ENCODE assay signal across 7 cellular contexts in the genomic region with DNA sequence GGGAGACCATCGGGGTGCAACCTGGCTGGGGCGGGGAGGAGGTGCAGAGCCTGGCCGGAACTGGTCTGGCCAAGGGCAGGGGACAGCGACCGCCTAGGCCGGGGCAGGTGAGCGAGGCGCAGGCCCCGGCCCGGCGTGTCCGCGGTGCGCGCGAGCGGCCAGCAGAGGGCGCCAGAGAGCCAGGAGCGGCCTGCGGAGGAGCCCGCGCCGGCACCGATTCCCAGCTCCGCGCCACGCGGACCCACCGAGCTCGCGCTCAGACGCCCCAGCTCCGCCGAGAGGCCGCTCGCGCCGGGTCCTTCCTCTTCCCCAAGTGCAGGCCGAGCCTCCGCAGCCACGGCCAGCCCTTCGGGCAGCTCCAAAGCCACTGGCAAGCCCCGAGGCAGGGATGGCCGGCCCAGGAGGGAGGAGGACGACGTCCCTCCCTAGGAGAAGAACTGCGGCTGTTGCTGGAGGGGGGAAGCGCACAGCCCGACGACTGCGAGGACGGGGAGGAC.
DNase-seq lines count a peak whose midpoint lies in the region; TF ChIP-seq lines count a peak whose summit lies in the region.
"Not testable (repeated sequence)": the region's sequence is repeated elsewhere in the genome, so short reads cannot be mapped to it uniquely, and the experiment has no call there.

No MANE protein-coding gene starts in this region.

- not testable (repeated sequence) for H3K9me3 ChIP-seq in adipocyte (ENCODE audit: control insufficient read depth, low read length); mesodermal cell (ENCODE audit: control insufficient read depth, low read length)

- not testable (repeated sequence) for H3K36me3 ChIP-seq in adipocyte (ENCODE audit: control insufficient read depth, insufficient read depth, low read length, severe bottlenecking); mesodermal cell (ENCODE audit: control insufficient read depth, insufficient read depth, low read length)

- TF ChIP-seq CTCF in GM12873 (IDR thresholded peaks at IDR 0.05; ENCODE audit: insufficient read depth, low read depth, low read length, missing control alignments) (peak; percentile 66), fibroblast of villous mesenchyme (IDR thresholded peaks at IDR 0.05; ENCODE audit: insufficient read depth, low read depth, low read length) (peak; percentile 52)

- not testable (repeated sequence) for H3K27me3 ChIP-seq in adipocyte (replicated peaks; ENCODE audit: control insufficient read depth, insufficient read depth, low read length)

- not testable (repeated sequence) for H3K4me3 ChIP-seq in adipocyte (ENCODE audit: low read length); fibroblast of villous mesenchyme (ENCODE audit: low read depth, low read length)
- H3K4me3 ChIP-seq in mesodermal cell (ENCODE audit: extremely low read depth, insufficient read depth, low read length, poor library complexity, severe bottlenecking), result peak overlapping the region; percentile 16

- not testable (repeated sequence) for H3K27ac ChIP-seq in mesodermal cell (ENCODE audit: low read depth, low read length, severe bottlenecking)

- not testable (repeated sequence) for H3K9ac ChIP-seq in adipocyte (ENCODE audit: low read length)

- H3K4me1 ChIP-seq in adipocyte (ENCODE audit: control insufficient read depth, insufficient read depth, low read length); mesodermal cell (ENCODE audit: control insufficient read depth, insufficient read depth, low read length, poor library complexity, severe bottlenecking): not testable (repeated sequence)

- WGBS in mesodermal cell (ENCODE audit: insufficient coverage in 2 of 2), 2 experiments, result 2 to 13% methylated on average over 26 to 38 of the region's 52 CpGs

- DNase-seq in NCI-H2029 (lab: John Stamatoyannopoulos, UW) (peak; percentile 11), adipocyte (ENCODE audit: low read depth) (peak; percentile 66), fibroblast of villous mesenchyme (ENCODE audit: low read depth) (peak; percentile 11)
- peak in 3 of 4 experiments; percentile 5 to 14 (median 7) for DNase-seq in activated CD4-positive, CD25-positive, alpha-beta regulatory T cell (lab: John Stamatoyannopoulos, UW)
- peak; percentile 3 to 38 for DNase-seq in stimulated activated CD4-positive, alpha-beta T cell treated with anti-CD3 and anti-CD28 coated beads, Interleukin-1b, Interleukin-23, amount 100 ng/mL, for 1 hour (ENCODE audit: low read depth in 2 of 2)

Comparison
In these comparisons a context has a peak if more than half of its experiments do, and no peak if none do; other contexts are left out.
1. DNase-seq: peak in every context shown above with its lines; median percentile 66 in adipocyte; 20 in stimulated activated CD4-positive, alpha-beta T cell treated with anti-CD3 and anti-CD28 coated beads, Interleukin-1b, Interleukin-23, amount 100 ng/mL, for 1 hour; 11 in NCI-H2029; 11 in fibroblast of villous mesenchyme; 7 in activated CD4-positive, CD25-positive, alpha-beta regulatory T cell.